Comparison of ENCODE assay signal across 8 cellular contexts in the genomic region with DNA sequence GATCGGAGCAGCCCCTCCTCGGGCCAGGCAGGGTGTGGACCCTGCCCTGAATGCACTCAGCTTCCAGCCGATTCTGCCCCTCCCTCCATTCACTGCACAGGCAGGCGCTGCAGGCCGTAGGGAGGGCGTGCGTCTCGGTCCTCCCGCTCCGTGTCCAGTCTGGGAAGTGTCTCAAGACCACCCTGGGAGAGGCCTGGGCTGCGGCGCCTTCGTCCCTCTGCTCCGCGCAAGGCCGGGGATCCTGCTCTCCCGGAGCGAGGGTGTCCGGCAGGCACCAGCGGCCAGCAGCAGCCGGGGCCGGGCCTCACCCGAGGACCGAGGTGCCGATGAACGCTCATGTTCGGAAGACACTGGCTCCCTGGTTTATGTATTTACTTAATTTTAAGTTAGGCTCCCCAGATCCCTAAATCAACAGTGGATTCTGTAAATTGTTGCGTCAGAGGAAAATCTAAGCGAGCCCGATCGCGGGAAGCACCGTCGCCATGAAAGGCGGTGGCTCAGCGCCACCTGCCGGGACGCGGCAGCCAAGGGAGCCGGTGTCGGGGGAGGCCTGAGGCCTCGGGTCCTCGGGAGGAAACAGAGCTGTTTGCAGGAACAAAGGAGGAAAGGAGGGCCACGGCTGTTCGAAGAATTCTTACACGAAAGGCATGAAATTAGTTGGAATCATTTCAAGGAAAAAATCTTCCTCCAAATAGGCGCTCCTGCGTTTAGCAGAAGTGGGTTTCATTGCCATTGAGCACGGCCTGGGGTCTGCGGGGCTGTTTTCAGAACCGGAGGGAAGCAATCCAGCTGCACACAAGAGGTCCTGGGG.
A peak's percentile ranks its signal among the peaks of the same experiment; 100 is the strongest.
DNase-seq lines count a peak whose midpoint lies in the region; ATAC-seq and TF ChIP-seq lines count a peak whose summit lies in the region.

No MANE protein-coding gene starts in this region.

- H3K27ac ChIP-seq in left lung: no peak overlapping the region
- H3K27ac ChIP-seq in substantia nigra (ENCODE audit: low read depth, low read length, poor library complexity, severe bottlenecking): peak overlapping the region; percentile 19

- no peaks in the 10 kb centered on the region for H3K9me3 Mint-ChIP-seq in activated CD4-positive, alpha-beta memory T cell treated with anti-CD3 and anti-CD28 coated beads for 36 hours
- H3K9me3 Mint-ChIP-seq in activated CD4-positive, alpha-beta memory T cell treated with anti-CD3 and anti-CD28 coated beads, Interleukin-2, amount 10 ng/mL, durations not matched to agents 7 days and 5 days: no peaks in the 10 kb centered on the region

- H3K4me3 Mint-ChIP-seq in activated CD4-positive, alpha-beta memory T cell treated with anti-CD3 and anti-CD28 coated beads for 36 hours: no peak overlapping the region
- no peak overlapping the region for H3K4me3 Mint-ChIP-seq in activated CD4-positive, alpha-beta memory T cell treated with anti-CD3 and anti-CD28 coated beads, Interleukin-2, amount 10 ng/mL, durations not matched to agents 7 days and 5 days

- peaks cover 4 to 11% of the 10 kb centered on the region in 2 donors for H3K4me1 ChIP-seq in left lung

- TF ChIP-seq CTCF in left lung (IDR thresholded peaks at IDR 0.05): peak; percentile 69 to 77

- no peaks in the 10 kb centered on the region for H3K36me3 Mint-ChIP-seq in activated CD4-positive, alpha-beta memory T cell treated with anti-CD3 and anti-CD28 coated beads for 36 hours
- no peaks in the 10 kb centered on the region for H3K36me3 Mint-ChIP-seq in activated CD4-positive, alpha-beta memory T cell treated with anti-CD3 and anti-CD28 coated beads, Interleukin-2, amount 10 ng/mL, durations not matched to agents 7 days and 5 days (ENCODE audit: low read depth)

- no peaks in the 10 kb centered on the region for H3K4me1 Mint-ChIP-seq in activated CD4-positive, alpha-beta memory T cell treated with anti-CD3 and anti-CD28 coated beads for 36 hours (ENCODE audit: low read depth)
- no peaks in the 10 kb centered on the region for H3K4me1 Mint-ChIP-seq in activated CD4-positive, alpha-beta memory T cell treated with anti-CD3 and anti-CD28 coated beads, Interleukin-2, amount 10 ng/mL, durations not matched to agents 7 days and 5 days

- no peaks in the 10 kb centered on the region for H3K9me3 ChIP-seq in left lung

- DNase-seq in activated CD4-positive, alpha-beta memory T cell treated with anti-CD3 and anti-CD28 coated beads for 36 hours: peak; percentile 13
- no peak for DNase-seq in activated CD4-positive, alpha-beta memory T cell treated with anti-CD3 and anti-CD28 coated beads, Interleukin-2, amount 10 ng/mL, durations not matched to agents 7 days and 5 days
- DNase-seq in NCI-H460 (ENCODE audit: extremely low read depth, low read depth) (peak; percentile 43), dermis blood vessel endothelial cell (peak; percentile 72), left lung (peak in 1 of 2 donors; percentile 85), substantia nigra (lab: John Stamatoyannopoulos, UW) (peak in 45 of 49 donors; percentile 14 to 78 (median 50)), NK-92 (lab: John Stamatoyannopoulos, UW; ENCODE audit: unreplicated experiment) (no peak)
- no peak for DNase-seq in stimulated activated CD4-positive, alpha-beta T cell treated with anti-CD3 and anti-CD28 coated beads, Interleukin-4, amount 100 ng/mL, for 24 hours

- H3K27me3 ChIP-seq in left lung: peaks cover 0 to 9% of the 10 kb centered on the region in 2 donors

- H3K27ac Mint-ChIP-seq in activated CD4-positive, alpha-beta memory T cell treated with anti-CD3 and anti-CD28 coated beads for 36 hours: no peak overlapping the region
- H3K27ac Mint-ChIP-seq in activated CD4-positive, alpha-beta memory T cell treated with anti-CD3 and anti-CD28 coated beads, Interleukin-2, amount 10 ng/mL, durations not matched to agents 7 days and 5 days: no peak overlapping the region

- POLR2A ChIA-PET in activated CD4-positive, alpha-beta memory T cell treated with anti-CD3 and anti-CD28 coated beads for 36 hours (lab: Charles Lee): no interaction called here
- POLR2A ChIA-PET in activated CD4-positive, alpha-beta memory T cell treated with anti-CD3 and anti-CD28 coated beads, Interleukin-2, amount 10 ng/mL, durations not matched to agents 7 days and 5 days (lab: Charles Lee): no interaction called here

- ATAC-seq in left lung: peak; percentile 89

- CTCF ChIA-PET in activated CD4-positive, alpha-beta memory T cell treated with anti-CD3 and anti-CD28 coated beads for 36 hours (lab: Charles Lee): no interaction called here
- CTCF ChIA-PET in activated CD4-positive, alpha-beta memory T cell treated with anti-CD3 and anti-CD28 coated beads, Interleukin-2, amount 10 ng/mL, durations not matched to agents 7 days and 5 days (lab: Charles Lee): no interaction called here

- no peaks in the 10 kb centered on the region for H3K27me3 Mint-ChIP-seq in activated CD4-positive, alpha-beta memory T cell treated with anti-CD3 and anti-CD28 coated beads for 36 hours
- H3K27me3 Mint-ChIP-seq in activated CD4-positive, alpha-beta memory T cell treated with anti-CD3 and anti-CD28 coated beads, Interleukin-2, amount 10 ng/mL, durations not matched to agents 7 days and 5 days: no peaks in the 10 kb centered on the region

- peak overlapping the region in 1 of 2 donors; percentile 6 for H3K4me3 ChIP-seq in left lung

- intact Hi-C loops in activated CD4-positive, alpha-beta memory T cell treated with anti-CD3 and anti-CD28 coated beads for 36 hours (cut with micrococcal nuclease): no loop called here
- intact Hi-C loops in left lung (cut with DNase I): no loop called here

- H3K36me3 ChIP-seq in left lung: no peaks in the 10 kb centered on the region

Comparison
In these comparisons a context has a peak if more than half of its experiments do, and no peak if none do; other contexts are left out.
1. DNase-seq: peak in activated CD4-positive, alpha-beta memory T cell treated with anti-CD3 and anti-CD28 coated beads for 36 hours (single experiment), NCI-H460 (single experiment), dermis blood vessel endothelial cell (single experiment) and substantia nigra (45 of 49); none in activated CD4-positive, alpha-beta memory T cell treated with anti-CD3 and anti-CD28 coated beads, Interleukin-2, amount 10 ng/mL, durations not matched to agents 7 days and 5 days (single experiment), stimulated activated CD4-positive, alpha-beta T cell treated with anti-CD3 and anti-CD28 coated beads, Interleukin-4, amount 100 ng/mL, for 24 hours (single experiment) and NK-92 (single experiment).